8 cellular contexts compared by ENCODE assay signal in genomic region chr6:31441368-31442267, GRCh38. TPM values are rescaled to one million over a fixed set of nuclear protein-coding genes. Genes with fewer than 3 reads are reported as not detected.
A peak's percentile ranks its signal among the peaks of the same experiment; 100 is the strongest.
DNase-seq lines count a peak whose midpoint lies in the region; ATAC-seq and TF ChIP-seq lines count a peak whose summit lies in the region.

No MANE protein-coding gene starts in this region.

- no peaks in the 10 kb centered on the region for H3K79me2 ChIP-seq in OCI-LY7 (ENCODE audit: insufficient read depth, low read depth, low read length)
- H3K79me2 ChIP-seq in neural progenitor cell (ENCODE audit: low read depth) = no peaks in the 10 kb centered on the region

- H3K27me3 ChIP-seq in neural progenitor cell (peaks cover 10% of the 10 kb centered on the region), thoracic aorta (replicated peaks; ENCODE audit: insufficient read depth) (no peaks in the 10 kb centered on the region)

- H3K4me3 ChIP-seq in OCI-LY7 (ENCODE audit: low read depth, low read length, poor library complexity, severe bottlenecking) (no peak overlapping the region), foreskin fibroblast (ENCODE audit: low read depth in 1 of 2, low read length in 2 of 2) (peak overlapping the region in 1 of 2 donors; percentile 24), neural progenitor cell (no peak overlapping the region), thoracic aorta (peak overlapping the region; percentile 47)

- peak; percentile 54 for ATAC-seq in GM18498 (IDR thresholded peaks at IDR 0.05; ENCODE audit: unreplicated experiment)
- ATAC-seq in thoracic aorta (ENCODE audit: insufficient number of reproducible peaks, low FRiP score, low read depth) = peak; percentile 58
- ATAC-seq in HG03045 (IDR thresholded peaks at IDR 0.05; ENCODE audit: unreplicated experiment) = no peak

- H3K4me2 ChIP-seq in OCI-LY7 (ENCODE audit: low read length) (no peak overlapping the region), neural progenitor cell (no peak overlapping the region)

- H3K27ac Mint-ChIP-seq in activated T-cell treated with anti-CD3 and anti-CD28 coated beads, Interleukin-2, amount 50 U/mL, for 24 hours = no peak overlapping the region
- H3K27ac Mint-ChIP-seq in neural progenitor cell = peak overlapping the region; percentile 30

- H3K4me1 Mint-ChIP-seq in activated T-cell treated with anti-CD3 and anti-CD28 coated beads, Interleukin-2, amount 50 U/mL, for 24 hours (ENCODE audit: low read depth) = peaks cover 7% of the 10 kb centered on the region
- H3K4me1 Mint-ChIP-seq in neural progenitor cell = peaks cover 13% of the 10 kb centered on the region

- no peaks in the 10 kb centered on the region for H3K36me3 Mint-ChIP-seq in activated T-cell treated with anti-CD3 and anti-CD28 coated beads, Interleukin-2, amount 50 U/mL, for 24 hours (ENCODE audit: low read depth)
- peaks cover 3% of the 10 kb centered on the region for H3K36me3 Mint-ChIP-seq in neural progenitor cell

- no peaks in the 10 kb centered on the region for H3K36me3 ChIP-seq in OCI-LY7 (ENCODE audit: insufficient read depth, low read length)
- no peaks in the 10 kb centered on the region for H3K36me3 ChIP-seq in neural progenitor cell
- H3K36me3 ChIP-seq in thoracic aorta = no peaks in the 10 kb centered on the region

- no peak overlapping the region for H3K4me3 Mint-ChIP-seq in activated T-cell treated with anti-CD3 and anti-CD28 coated beads, Interleukin-2, amount 50 U/mL, for 24 hours
- H3K4me3 Mint-ChIP-seq in neural progenitor cell = no peak overlapping the region

- DNase-seq in Ammon's horn (ENCODE audit: low spot score) (peak; percentile 73), OCI-LY7 (ENCODE audit: low spot score) (peak; percentile 78), foreskin fibroblast (peak; percentile 41 to 84), neural progenitor cell (ENCODE audit: low spot score) (peak; percentile 91), thoracic aorta (ENCODE audit: low spot score) (peak; percentile 48)
- DNase-seq in activated T-cell treated with anti-CD3 and anti-CD28 coated beads, Interleukin-2, amount 50 U/mL, for 24 hours = peak; percentile 90

- no peak overlapping the region for H3K9ac ChIP-seq in neural progenitor cell

- no peaks in the 10 kb centered on the region for H3K9me2 ChIP-seq in OCI-LY7 (ENCODE audit: insufficient read depth, low read length)

- H2AFZ ChIP-seq in OCI-LY7 (ENCODE audit: low read length) (no peak overlapping the region), neural progenitor cell (replicated peaks) (peak overlapping the region; percentile 16)

- no peaks in the 10 kb centered on the region for H3K4me1 ChIP-seq in OCI-LY7 (ENCODE audit: insufficient read depth, low read length, poor library complexity, severe bottlenecking)
- H3K4me1 ChIP-seq in neural progenitor cell = peaks cover 3% of the 10 kb centered on the region
- H3K4me1 ChIP-seq in thoracic aorta (ENCODE audit: control insufficient read depth in 1 of 2, low read depth in 2 of 2) = no peaks in the 10 kb centered on the region

- CTCF ChIA-PET in OCI-LY7 (lab: Charles Lee; ENCODE audit: unreplicated experiment) = interaction anchor here (0.9 to 1.2 kb wide), 2 partner anchors 38 to 41 kb away, joined by 3 to 4 read pairs; partner anchors contain the start of gene MICA

- no peaks in the 10 kb centered on the region for H3F3A ChIP-seq in neural progenitor cell (ENCODE audit: low read depth)

- intact Hi-C loops in OCI-LY7 (cut with micrococcal nuclease; ENCODE audit: unreplicated experiment) = loop anchor here (1.0 to 2.0 kb wide), 2 partner anchors 19 to 42 kb away; no protein-coding TSS in a partner anchor

- H3K9me3 ChIP-seq in OCI-LY7 (ENCODE audit: low read length) = peaks cover 15% of the 10 kb centered on the region; the same call in 1 of the 2 replicates
- H3K9me3 ChIP-seq in neural progenitor cell (ENCODE audit: low read depth) = peaks cover 14% of the 10 kb centered on the region
- no peaks in the 10 kb centered on the region for H3K9me3 ChIP-seq in thoracic aorta

- H3K27ac ChIP-seq in OCI-LY7 (ENCODE audit: low read depth, low read length, poor library complexity, severe bottlenecking) (no peak overlapping the region), neural progenitor cell (no peak overlapping the region), thoracic aorta (no peak overlapping the region)

- H3K27me3 Mint-ChIP-seq in activated T-cell treated with anti-CD3 and anti-CD28 coated beads, Interleukin-2, amount 50 U/mL, for 24 hours = peaks cover 50% of the 10 kb centered on the region
- peaks cover 7% of the 10 kb centered on the region for H3K27me3 Mint-ChIP-seq in neural progenitor cell (ENCODE audit: insufficient read depth, low read depth)

- no TSS peak for BruUV-seq in OCI-LY7 (replicated peaks; lab: Mats Ljungman, UMichigan)

- POLR2A ChIA-PET in OCI-LY7 (lab: Charles Lee) = interaction anchor here (0.7 kb wide), 1 partner anchor 10 kb away, joined by 3 read pairs; no protein-coding TSS in a partner anchor

- H4K20me1 ChIP-seq in OCI-LY7 (ENCODE audit: insufficient read depth, low read length) (no peaks in the 10 kb centered on the region), neural progenitor cell (ENCODE audit: low read depth) (no peaks in the 10 kb centered on the region)

- H3K9me3 Mint-ChIP-seq in activated T-cell treated with anti-CD3 and anti-CD28 coated beads, Interleukin-2, amount 50 U/mL, for 24 hours = no peaks in the 10 kb centered on the region
- H3K9me3 Mint-ChIP-seq in neural progenitor cell = peaks cover 15% of the 10 kb centered on the region

- peak; percentile 95 for TF ChIP-seq CTCF in OCI-LY7 (conservative IDR thresholded peaks at IDR 0.05; ENCODE audit: low read length)
- TF ChIP-seq CTCF in foreskin fibroblast (IDR thresholded peaks at IDR 0.05; ENCODE audit: low read depth, low read length) = peak; percentile 79
- TF ChIP-seq CTCF in neural progenitor cell (IDR thresholded peaks at IDR 0.05) = peak; percentile 84
- peak; percentile 86 for TF ChIP-seq CTCF in thoracic aorta (IDR thresholded peaks at IDR 0.05)

RNA-seq across cellular contexts. Expression of gene MICA, which starts 38.2 kb away (rescaled TPM):
- total RNA-seq in OCI-LY7 (2014; rRNA removed; shearing (Covaris generic)) = 11.9 and 15.3 TPM in 2 replicates
- 8.3 and 9.9 TPM in 2 replicates for total RNA-seq in OCI-LY7 (2022)
- 15.0 and 21.4 TPM in 2 replicates for total RNA-seq in neural progenitor cell (ENCODE audit: low replicate concordance)
- total RNA-seq in thoracic aorta = 10 to 100 TPM; 15.0 to 16.4 TPM

RNA-seq across cellular contexts. Expression of gene MICB, which starts 56.3 kb away (rescaled TPM):
- total RNA-seq in OCI-LY7 (2014; rRNA removed; shearing (Covaris generic)) = 24.2 and 26.3 TPM in 2 replicates
- 32.4 and 33.9 TPM in 2 replicates for total RNA-seq in OCI-LY7 (2022)
- 8.1 and 9.1 TPM in 2 replicates for total RNA-seq in neural progenitor cell (ENCODE audit: low replicate concordance)
- total RNA-seq in thoracic aorta = 1 to 10 TPM; 4.1 to 6.6 TPM
